In the genomic region with DNA sequence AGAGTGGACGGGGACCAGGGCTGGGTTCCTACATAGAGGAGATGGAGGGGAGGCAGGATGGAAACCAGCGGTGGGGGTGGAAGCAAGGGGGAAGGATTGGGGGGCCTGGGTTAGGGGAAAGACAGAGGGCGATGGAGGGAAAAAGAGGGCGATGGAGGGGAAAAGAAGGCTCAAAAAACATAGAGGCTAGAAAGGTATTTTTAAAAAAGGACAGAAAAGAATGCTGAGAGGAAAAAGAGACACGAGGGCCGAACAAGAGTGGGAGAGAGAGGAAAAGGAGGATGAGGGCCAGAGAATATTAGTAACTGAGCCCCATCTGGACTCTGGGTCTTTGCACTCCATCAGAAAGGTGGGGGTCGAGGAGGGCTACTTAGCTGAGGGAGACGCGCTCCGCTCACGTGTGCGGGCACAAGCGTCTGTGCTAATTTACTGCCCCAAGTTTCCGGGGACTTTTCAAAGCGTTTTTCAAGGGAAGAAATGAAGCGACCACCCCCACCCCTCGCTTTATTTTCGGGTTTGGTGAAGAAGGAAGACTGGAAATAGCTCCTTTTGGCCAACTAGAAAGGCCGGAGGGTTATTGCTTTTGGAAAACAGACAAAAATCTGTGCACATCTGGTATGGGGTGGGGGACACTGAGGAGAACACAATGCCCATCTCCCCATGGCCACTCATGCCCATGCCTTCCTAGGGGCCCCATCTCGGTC, we compare ENCODE assay signal across 18 cellular contexts. TPM values are rescaled to one million over a fixed set of nuclear protein-coding genes. Genes with fewer than 3 reads are reported as not detected.
"Had no signal": no experiment of that assay in that cellular context is flagged by ENCODE, and none has a peak within 500 bp of the region (broad histone marks: within the 10 kb centered on the region; RNA-seq: fewer than 3 reads in every experiment).

No MANE protein-coding gene starts in this region.

- H3K9me3 ChIP-seq: colonic mucosa, psoas muscle, SK-N-SH, suprapubic skin, upper lobe of left lung had no signal

- H3K36me3 ChIP-seq: colonic mucosa, spleen, suprapubic skin, upper lobe of left lung had no signal

- H3K9me2 ChIP-seq: SK-N-SH had no signal

- DNase-seq: activated CD4-positive, alpha-beta T cell treated with anti-CD3 and anti-CD28 coated beads, Interleukin-2, amount 10 ng/mL, durations not matched to agents 7 days and 5 days; activated CD4-positive, CD25-positive, alpha-beta regulatory T cell; activated CD8-positive, alpha-beta memory T cell treated with anti-CD3 and anti-CD28 coated beads for 24 hours; activated naive CD4-positive, alpha-beta T cell treated with anti-CD3 and anti-CD28 coated beads for 36 hours; caudate nucleus; colonic mucosa; effector memory CD8-positive, alpha-beta T cell; kidney; occipital lobe; psoas muscle; SK-N-SH; spleen; stimulated activated CD4-positive, alpha-beta T cell treated with anti-CD3 and anti-CD28 coated beads, Interleukin-1b, Interleukin-23, amount 100 ng/mL, for 48 hours; stimulated activated naive CD4-positive, alpha-beta T cell had no signal

- H3K27ac Mint-ChIP-seq: activated naive CD4-positive, alpha-beta T cell treated with anti-CD3 and anti-CD28 coated beads for 36 hours; effector memory CD8-positive, alpha-beta T cell had no signal

- H3K4me3 ChIP-seq: colonic mucosa, psoas muscle, spleen, suprapubic skin, upper lobe of left lung had no signal

- H3K27ac ChIP-seq: colonic mucosa, psoas muscle, spleen, suprapubic skin, upper lobe of left lung had no signal

- H3K4me1 ChIP-seq: colonic mucosa had no signal

- H3K9ac ChIP-seq: SK-N-SH had no signal

- H3K4me3 Mint-ChIP-seq: activated CD4-positive, alpha-beta T cell treated with anti-CD3 and anti-CD28 coated beads, Interleukin-2, amount 10 ng/mL, durations not matched to agents 7 days and 5 days; activated naive CD4-positive, alpha-beta T cell treated with anti-CD3 and anti-CD28 coated beads for 36 hours had no signal

- H3K9me3 Mint-ChIP-seq: activated CD4-positive, alpha-beta T cell treated with anti-CD3 and anti-CD28 coated beads, Interleukin-2, amount 10 ng/mL, durations not matched to agents 7 days and 5 days; activated naive CD4-positive, alpha-beta T cell treated with anti-CD3 and anti-CD28 coated beads for 36 hours had no signal

- ATAC-seq: effector memory CD8-positive, alpha-beta T cell; psoas muscle; sciatic nerve had no signal

RNA-seq across cellular contexts. Expression of gene PAX6, which starts 14.4 kb away (rescaled TPM):
- total RNA-seq: activated CD4-positive, alpha-beta T cell treated with anti-CD3 and anti-CD28 coated beads, Interleukin-2, amount 10 ng/mL, durations not matched to agents 7 days and 5 days; kidney; sciatic nerve; spleen; T-helper 1 cell treated with Interleukin-12 subunit alpha and Interleukin-12 subunit beta and Interleukin-4 antibody, amounts not matched to agents 30 ng/mL and 1 ng/mL, for 36 hours; upper lobe of left lung had no signal
- polyA plus RNA-seq: psoas muscle, SK-N-SH had no signal
